In the genomic region with DNA sequence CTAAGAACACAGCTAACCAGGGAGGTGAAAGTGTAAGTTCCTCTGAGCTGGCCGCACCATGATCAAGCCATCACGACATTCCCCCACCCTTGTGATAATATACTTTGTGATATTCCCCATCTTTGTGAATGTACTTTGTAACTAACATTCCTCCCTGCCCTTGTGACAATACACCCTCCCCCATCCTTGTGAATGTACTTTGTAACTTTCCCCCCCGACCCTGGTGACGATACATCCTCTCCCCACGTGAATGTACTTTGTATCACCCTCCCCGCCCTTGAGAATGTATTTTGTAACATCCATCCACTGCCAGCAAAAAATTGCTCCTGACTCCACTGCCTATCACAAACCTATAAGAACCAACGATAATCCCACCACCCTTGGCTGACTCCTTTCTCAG, we compare ENCODE assay signal across 39 cellular contexts. TPM values are rescaled to one million over a fixed set of nuclear protein-coding genes. Genes with fewer than 3 reads are reported as not detected.
"Had no signal": no experiment of that assay in that cellular context is flagged by ENCODE, and none has a peak within 500 bp of the region (broad histone marks: within the 10 kb centered on the region; RNA-seq: fewer than 3 reads in every experiment).

No MANE protein-coding gene starts in this region.

- H3K27ac ChIP-seq: KMS-11 had no signal

- DNase-seq: Karpas-422, Kasumi-1, KG1, MG63, MM.1S, MV-4-11, NCI-H1048, NCI-H1092, NCI-H1092 treated with DMSO at 0.1 percent for 48 hours, NCI-H1105, NCI-H1105 treated with DMSO at 0.1 percent for 48 hours, NCI-H1417, NCI-H1417 treated with DMSO at 0.1 percent for 48 hours, NCI-H1436, NCI-H1436 treated with DMSO at 0.1 percent for 48 hours, NCI-H146, NCI-H1694, NCI-H1694 treated with DMSO at 0.1 percent for 48 hours, NCI-H187, NCI-H187 treated with DMSO at 0.1 percent for 48 hours, NCI-H1930, NCI-H2029, NCI-H2029 treated with DMSO at 0.1 percent for 48 hours, NCI-H2081, NCI-H2081 treated with DMSO at 0.1 percent for 48 hours, NCI-H2107, NCI-H2171, NCI-H2171 treated with DMSO at 0.1 percent for 48 hours, NCI-H2227 treated with DMSO at 0.1 percent for 48 hours, NCI-H226, NCI-H345, NCI-H446, NCI-H446 treated with DMSO at 0.1 percent for 48 hours, NCI-H510A had no signal

- H3K9me3 ChIP-seq: MG63 had no signal

- H3K9ac ChIP-seq: KMS-11 had no signal

- H3K4me2 ChIP-seq: KMS-11 had no signal

- H3K27me3 ChIP-seq: MG63 had no signal

- H3K36me3 ChIP-seq: MG63 had no signal

- H3K4me3 ChIP-seq: MG63 had no signal

RNA-seq across cellular contexts. Expression of a gene that starts 20.2 kb away (rescaled TPM):
- total RNA-seq: LHCN-M2, M059J, MCF 10A, NCI-H460 had no signal

RNA-seq across cellular contexts. Expression of a gene that starts 38.5 kb away (rescaled TPM):
- total RNA-seq: LHCN-M2, M059J, MCF 10A, NCI-H460 had no signal
